1 cellular context compared by ENCODE assay signal in the genomic region with DNA sequence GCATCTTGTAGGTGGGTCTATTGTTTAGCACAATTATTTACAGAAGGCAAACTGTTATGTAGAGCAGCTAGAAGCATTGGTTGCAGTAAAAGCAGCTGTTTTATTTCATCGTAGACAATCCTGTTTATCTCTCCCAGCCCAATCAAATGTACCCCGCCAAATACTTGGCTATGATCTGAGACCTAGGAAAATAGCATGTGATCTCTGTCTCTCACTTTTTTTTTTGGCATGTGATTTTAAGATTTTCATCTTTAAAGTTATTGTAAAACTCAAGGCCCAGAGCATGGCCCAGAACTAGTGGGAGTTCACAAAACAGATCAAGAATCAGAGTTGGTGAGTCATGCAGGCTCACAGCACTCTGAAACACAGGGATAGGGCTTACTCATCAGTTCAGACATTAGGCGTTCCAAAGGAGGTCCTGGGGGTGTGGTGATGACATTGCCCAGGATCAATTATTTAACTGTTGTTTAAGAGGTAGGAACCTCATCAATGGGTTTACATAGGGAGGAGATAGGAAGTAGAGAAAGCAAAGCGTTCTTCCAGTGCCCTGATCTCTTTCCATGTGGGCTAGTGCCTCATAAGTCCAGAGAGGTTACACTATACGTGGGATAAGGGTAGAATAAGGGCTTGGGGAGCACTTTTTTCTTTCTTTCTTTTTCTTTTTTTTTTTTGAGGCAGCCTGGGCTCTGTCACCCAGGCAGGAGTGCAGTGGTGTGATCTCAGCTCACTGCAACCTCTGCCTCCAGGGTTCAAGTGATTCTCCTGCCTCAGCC.
TF ChIP-seq lines count a peak whose summit lies in the region.

No MANE protein-coding gene starts in this region.

TF ChIP-seq in SK-N-SH, 30 proteins besides CTCF, POLR2A, EP300 and RAD21 (continued from another document):
- no peak for TF ChIP-seq IRF3 (IDR thresholded peaks at IDR 0.05; ENCODE audit: low read depth, low read length)
- no peak; the same call in 1 of the 2 replicates for TF ChIP-seq TEAD4 (IDR thresholded peaks at IDR 0.05; ENCODE audit: borderline replicate concordance, insufficient read depth)
- no peak for TF ChIP-seq MEF2A (IDR thresholded peaks at IDR 0.05; ENCODE audit: borderline replicate concordance, low read depth)
- TF ChIP-seq ELF1 (IDR thresholded peaks at IDR 0.05), result no peak
- peak; percentile 94 for TF ChIP-seq FOSL2 (IDR thresholded peaks at IDR 0.05; ENCODE audit: borderline replicate concordance, low read depth)
- TF ChIP-seq, protein P1, sequence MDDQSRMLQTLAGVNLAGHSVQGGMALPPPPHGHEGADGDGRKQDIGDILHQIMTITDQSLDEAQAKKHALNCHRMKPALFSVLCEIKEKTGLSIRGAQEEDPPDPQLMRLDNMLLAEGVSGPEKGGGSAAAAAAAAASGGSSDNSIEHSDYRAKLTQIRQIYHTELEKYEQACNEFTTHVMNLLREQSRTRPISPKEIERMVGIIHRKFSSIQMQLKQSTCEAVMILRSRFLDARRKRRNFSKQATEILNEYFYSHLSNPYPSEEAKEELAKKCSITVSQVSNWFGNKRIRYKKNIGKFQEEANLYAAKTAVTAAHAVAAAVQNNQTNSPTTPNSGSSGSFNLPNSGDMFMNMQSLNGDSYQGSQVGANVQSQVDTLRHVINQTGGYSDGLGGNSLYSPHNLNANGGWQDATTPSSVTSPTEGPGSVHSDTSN (IDR thresholded peaks at IDR 0.05), result 0 out of 2 replicates have a peak, but pooled peaks have one; percentile 7
- TF ChIP-seq MAX (IDR thresholded peaks at IDR 0.05; ENCODE audit: low read depth), result peak; percentile 36; the same call in 1 of the 2 replicates
- no peak for TF ChIP-seq USF2 (IDR thresholded peaks at IDR 0.05; ENCODE audit: borderline replicate concordance, low read depth, low read length)
- peak; percentile 64 for TF ChIP-seq TCF12 (IDR thresholded peaks at IDR 0.05)
- no peak for TF ChIP-seq POLR2AphosphoS5 (IDR thresholded peaks at IDR 0.05; ENCODE audit: low read depth, low read length)
- no peak for TF ChIP-seq TAF1 (IDR thresholded peaks at IDR 0.05; ENCODE audit: borderline replicate concordance, low read depth, low read length)
- no peak for TF ChIP-seq SIN3A (IDR thresholded peaks at IDR 0.05; ENCODE audit: borderline replicate concordance, low read depth, low read length)
- TF ChIP-seq NRF1 (IDR thresholded peaks at IDR 0.05; ENCODE audit: low read depth, low read length), result no peak
